ENCODE assay signal across 1 cellular context in genomic region chr19:18920400-18920799, GRCh38.
TF ChIP-seq lines count a peak whose summit lies in the region.

No MANE protein-coding gene starts in this region.

TF ChIP-seq in HCT116, 20 proteins besides CTCF, POLR2A, EP300 and RAD21 (continued from another document):
- TF ChIP-seq REST (IDR thresholded peaks at IDR 0.05; ENCODE audit: low read depth) (no peak), YY1 (IDR thresholded peaks at IDR 0.05; ENCODE audit: extremely low read depth, insufficient replicate concordance, low read depth, low read length) (no peak), CBX3 (IDR thresholded peaks at IDR 0.05; ENCODE audit: low read depth) (no peak), EZH2phosphoT487 (IDR thresholded peaks at IDR 0.05; ENCODE audit: borderline replicate concordance) (no peak), EGR1 (IDR thresholded peaks at IDR 0.05; ENCODE audit: low read depth) (no peak), ZBTB33 (IDR thresholded peaks at IDR 0.05; ENCODE audit: extremely low read depth, insufficient replicate concordance, low read length) (no peak), CEBPB (IDR thresholded peaks at IDR 0.05; ENCODE audit: low read depth) (no peak), ZFX (IDR thresholded peaks at IDR 0.05) (no peak), ELF1 (IDR thresholded peaks at IDR 0.05; ENCODE audit: borderline replicate concordance, low read depth) (no peak), FOSL1 (IDR thresholded peaks at IDR 0.05; ENCODE audit: low read depth) (no peak), JUND (IDR thresholded peaks at IDR 0.05) (no peak), SP1 (IDR thresholded peaks at IDR 0.05; ENCODE audit: low read depth) (no peak)
TF ChIP-seq in HCT116: peak in this region for 0.
